In the genomic region with DNA sequence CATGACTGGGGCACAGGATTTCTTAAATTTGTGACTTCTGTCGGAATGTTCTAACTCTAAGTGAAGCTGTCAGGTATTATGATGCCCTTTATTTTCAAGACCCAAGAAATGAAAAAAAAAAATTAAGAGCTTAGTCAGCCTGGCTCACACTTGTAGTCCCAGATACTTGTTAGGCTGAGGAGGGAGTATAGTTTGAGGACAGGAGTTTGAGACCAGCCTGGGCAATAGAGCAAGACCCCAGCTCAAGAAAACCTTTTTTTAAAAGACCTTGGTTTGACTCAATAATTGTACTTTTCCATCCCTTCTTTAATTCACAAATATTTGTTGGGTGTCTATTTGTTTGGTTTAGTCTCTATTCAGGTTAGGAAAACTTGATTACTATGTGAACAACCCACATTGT, we compare ENCODE assay signal across 11 cellular contexts.
"Had no signal": no experiment of that assay in that cellular context is flagged by ENCODE, and none has a peak within 500 bp of the region (broad histone marks: within the 10 kb centered on the region; RNA-seq: fewer than 3 reads in every experiment).

No MANE protein-coding gene starts in this region.

- H3K4me1 ChIP-seq: HAP-1 had no signal

- H3K4me3 ChIP-seq: GM23248, GM23338, HAP-1 had no signal

- H3K36me3 ChIP-seq: HAP-1 had no signal

- ATAC-seq: GM23338, HCT116 had no signal

- H3K4me2 ChIP-seq: GM23338 had no signal

- DNase-seq: GM23248, GOT3, H7, H9, HCEC 1CT, HFFc6 had no signal

- H3K9ac ChIP-seq: GM23248 had no signal

- H3K9me3 ChIP-seq: HAP-1 had no signal

- FAIRE-seq: H1, H54 had no signal

- H2AFZ ChIP-seq: GM23248, GM23338 had no signal

- H3K27ac ChIP-seq: GM23248 had no signal
